In genomic region chr1:4628992-4629391, GRCh38 we compare ENCODE assay signal across 8 cellular contexts. TPM values are rescaled to one million over a fixed set of nuclear protein-coding genes. Genes with fewer than 3 reads are reported as not detected.
"Had no signal": no experiment of that assay in that cellular context is flagged by ENCODE, and none has a peak within 500 bp of the region (broad histone marks: within the 10 kb centered on the region; RNA-seq: fewer than 3 reads in every experiment).

No MANE protein-coding gene starts in this region.

- DNase-seq: H9, HCEC 1CT, HFFc6, KG1 had no signal

- H3K4me2 ChIP-seq: GM23338 had no signal

- H3K9me3 Mint-ChIP-seq: GM23338, IgD-negative memory B cell had no signal

- H2AFZ ChIP-seq: GM23338 had no signal

- H3K27ac ChIP-seq: HL-60 had no signal

- H3K4me1 Mint-ChIP-seq: GM23338 had no signal

- H3K4me3 ChIP-seq: GM23338 had no signal

- H3K4me3 Mint-ChIP-seq: GM23338, H9, HFFc6, IgD-negative memory B cell had no signal

- H3K27ac Mint-ChIP-seq: GM23338, H9, HFFc6, IgD-negative memory B cell had no signal

- H3K36me3 Mint-ChIP-seq: IgD-negative memory B cell had no signal

RNA-seq across cellular contexts. Expression of gene AJAP1, which starts 25.4 kb away (rescaled TPM):
- polyA plus RNA-seq: GM23338, HepG2, IgD-negative memory B cell had no signal
